In genomic region chr14:37241206-37241605, GRCh38 we compare ENCODE assay signal across 17 cellular contexts. TPM values are rescaled to one million over a fixed set of nuclear protein-coding genes. Genes with fewer than 3 reads are reported as not detected.
A peak's percentile ranks its signal among the peaks of the same experiment; 100 is the strongest.
DNase-seq lines count a peak whose midpoint lies in the region; ATAC-seq, FAIRE-seq and TF ChIP-seq lines count a peak whose summit lies in the region.
"Had no signal": no experiment of that assay in that cellular context is flagged by ENCODE, and none has a peak within 500 bp of the region (broad histone marks: within the 10 kb centered on the region; RNA-seq: fewer than 3 reads in every experiment).

No MANE protein-coding gene starts in this region.

- H3K27ac ChIP-seq in 22Rv1 (0 out of 2 replicates have a peak overlapping the region, but pooled peaks have one; percentile 24), esophagus squamous epithelium (peak overlapping the region; percentile 33 to 77 (median 54)), right atrium auricular region (no peak overlapping the region)
- H3K27ac ChIP-seq: BLaER1 treated with 17β-estradiol and CSF1 and Interleukin-3, amounts not matched to agents 10 nM and 100 nM had no signal

- H3K4me3 ChIP-seq in esophagus squamous epithelium: no peak overlapping the region
- H3K4me3 ChIP-seq in right atrium auricular region: no peak overlapping the region
- H3K4me3 ChIP-seq: BLaER1 treated with 17β-estradiol and CSF1 and Interleukin-3, amounts not matched to agents 10 nM and 100 nM had no signal

- CTCF ChIA-PET in WTC11 (lab: Charles Lee): interaction anchor here (2.6 kb wide), 1 partner anchor 11 kb away, joined by 17 read pairs; no protein-coding TSS in a partner anchor

- H3K9me3 Mint-ChIP-seq in WTC11: no peaks in the 10 kb centered on the region
- H3K9me3 Mint-ChIP-seq: CD4-positive, CD25-positive, alpha-beta regulatory T cell had no signal

- DNase-seq in HTR-8/SVneo (ENCODE audit: insufficient read length, low spot score) (no peak), WTC11 (ENCODE audit: low spot score) (no peak), esophagus squamous epithelium (lab: John Stamatoyannopoulos, UW) (no peak), right atrium auricular region (ENCODE audit: low spot score) (no peak), HPDE6-E6E7 (ENCODE audit: extremely low spot score) (no peak)
- no peak for DNase-seq in effector CD4-positive, alpha-beta T cell
- DNase-seq: ACHN; Calu3; CD4-positive, CD25-positive, alpha-beta regulatory T cell; DMS 273 treated with DMSO at 0.1 percent for 48 hours had no signal

- no peak overlapping the region for H3K27ac Mint-ChIP-seq in WTC11
- H3K27ac Mint-ChIP-seq: CD4-positive, CD25-positive, alpha-beta regulatory T cell had no signal

- H3K4me1 ChIP-seq in esophagus squamous epithelium (peaks cover 0 to 32% (median 4%) of the 10 kb centered on the region in 3 donors), right atrium auricular region (no peaks in the 10 kb centered on the region)
- H3K4me1 ChIP-seq: BLaER1 treated with 17β-estradiol and CSF1 and Interleukin-3, amounts not matched to agents 10 nM and 100 nM had no signal

- no peaks in the 10 kb centered on the region for H3K27me3 ChIP-seq in esophagus squamous epithelium
- no peaks in the 10 kb centered on the region for H3K27me3 ChIP-seq in right atrium auricular region
- H3K27me3 ChIP-seq: BLaER1 treated with 17β-estradiol and CSF1 and Interleukin-3, amounts not matched to agents 10 nM and 100 nM had no signal

- ATAC-seq in WTC11 (peak; percentile 44), GM18498 (IDR thresholded peaks at IDR 0.05; ENCODE audit: unreplicated experiment) (no peak)
- ATAC-seq: HepG2 had no signal

- no peaks in the 10 kb centered on the region for H3K36me3 Mint-ChIP-seq in WTC11
- H3K36me3 Mint-ChIP-seq: CD4-positive, CD25-positive, alpha-beta regulatory T cell had no signal

- H3K27me3 Mint-ChIP-seq in WTC11 (ENCODE audit: low read depth): no peaks in the 10 kb centered on the region
- H3K27me3 Mint-ChIP-seq: CD4-positive, CD25-positive, alpha-beta regulatory T cell had no signal

- POLR2A ChIA-PET in WTC11 (lab: Charles Lee): no interaction called here

- H3K9me3 ChIP-seq in esophagus squamous epithelium (no peaks in the 10 kb centered on the region), right atrium auricular region (no peaks in the 10 kb centered on the region)
- H3K9me3 ChIP-seq: BLaER1 treated with 17β-estradiol and CSF1 and Interleukin-3, amounts not matched to agents 10 nM and 100 nM had no signal

- H3K36me3 ChIP-seq in esophagus squamous epithelium: no peaks in the 10 kb centered on the region
- H3K36me3 ChIP-seq in right atrium auricular region: no peaks in the 10 kb centered on the region
- H3K36me3 ChIP-seq: BLaER1 treated with 17β-estradiol and CSF1 and Interleukin-3, amounts not matched to agents 10 nM and 100 nM had no signal

- H3K4me3 Mint-ChIP-seq in WTC11: no peak overlapping the region
- H3K4me3 Mint-ChIP-seq: CD4-positive, CD25-positive, alpha-beta regulatory T cell had no signal

- intact Hi-C loops in esophagus squamous epithelium (cut with DNase I): loop anchor here (10.0 kb wide), 1 partner anchor 634 kb away; no protein-coding TSS in a partner anchor

- FAIRE-seq in HTR-8/SVneo (lab: Jason Lieb, UNC): peak; percentile 57
- FAIRE-seq: GM12891, H54, HepG2 had no signal

- no peak for TF ChIP-seq CTCF in 22Rv1 (IDR thresholded peaks at IDR 0.05)
- TF ChIP-seq CTCF in WTC11 (IDR thresholded peaks at IDR 0.05): no peak
- no peak for TF ChIP-seq CTCF in esophagus squamous epithelium (IDR thresholded peaks at IDR 0.05)
- TF ChIP-seq CTCF in right atrium auricular region (IDR thresholded peaks at IDR 0.05): no peak

- peaks cover 10% of the 10 kb centered on the region for H3K4me1 Mint-ChIP-seq in WTC11
- H3K4me1 Mint-ChIP-seq: CD4-positive, CD25-positive, alpha-beta regulatory T cell had no signal

- WGBS in esophagus squamous epithelium, 2 donors: 38 to 69% methylated on average over 2 to 4 of the region's 4 CpGs

- no peak for TF ChIP-seq POLR2A in esophagus squamous epithelium (IDR thresholded peaks at IDR 0.05)

TF ChIP-seq in WTC11, 78 proteins besides CTCF, POLR2A, EP300 and RAD21 (continues in another document):
- TF ChIP-seq, protein P1, sequence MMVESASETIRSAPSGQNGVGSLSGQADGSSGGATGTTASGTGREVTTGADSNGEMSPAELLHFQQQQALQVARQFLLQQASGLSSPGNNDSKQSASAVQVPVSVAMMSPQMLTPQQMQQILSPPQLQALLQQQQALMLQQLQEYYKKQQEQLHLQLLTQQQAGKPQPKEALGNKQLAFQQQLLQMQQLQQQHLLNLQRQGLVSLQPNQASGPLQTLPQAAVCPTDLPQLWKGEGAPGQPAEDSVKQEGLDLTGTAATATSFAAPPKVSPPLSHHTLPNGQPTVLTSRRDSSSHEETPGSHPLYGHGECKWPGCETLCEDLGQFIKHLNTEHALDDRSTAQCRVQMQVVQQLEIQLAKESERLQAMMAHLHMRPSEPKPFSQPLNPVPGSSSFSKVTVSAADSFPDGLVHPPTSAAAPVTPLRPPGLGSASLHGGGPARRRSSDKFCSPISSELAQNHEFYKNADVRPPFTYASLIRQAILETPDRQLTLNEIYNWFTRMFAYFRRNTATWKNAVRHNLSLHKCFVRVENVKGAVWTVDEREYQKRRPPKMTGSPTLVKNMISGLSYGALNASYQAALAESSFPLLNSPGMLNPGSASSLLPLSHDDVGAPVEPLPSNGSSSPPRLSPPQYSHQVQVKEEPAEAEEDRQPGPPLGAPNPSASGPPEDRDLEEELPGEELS (CRISPR knock-in tag; IDR thresholded peaks at IDR 0.05): no peak
- TF ChIP-seq ZNF263 (CRISPR knock-in tag; IDR thresholded peaks at IDR 0.05; ENCODE audit: low read depth): no peak
- TF ChIP-seq, protein P2, sequence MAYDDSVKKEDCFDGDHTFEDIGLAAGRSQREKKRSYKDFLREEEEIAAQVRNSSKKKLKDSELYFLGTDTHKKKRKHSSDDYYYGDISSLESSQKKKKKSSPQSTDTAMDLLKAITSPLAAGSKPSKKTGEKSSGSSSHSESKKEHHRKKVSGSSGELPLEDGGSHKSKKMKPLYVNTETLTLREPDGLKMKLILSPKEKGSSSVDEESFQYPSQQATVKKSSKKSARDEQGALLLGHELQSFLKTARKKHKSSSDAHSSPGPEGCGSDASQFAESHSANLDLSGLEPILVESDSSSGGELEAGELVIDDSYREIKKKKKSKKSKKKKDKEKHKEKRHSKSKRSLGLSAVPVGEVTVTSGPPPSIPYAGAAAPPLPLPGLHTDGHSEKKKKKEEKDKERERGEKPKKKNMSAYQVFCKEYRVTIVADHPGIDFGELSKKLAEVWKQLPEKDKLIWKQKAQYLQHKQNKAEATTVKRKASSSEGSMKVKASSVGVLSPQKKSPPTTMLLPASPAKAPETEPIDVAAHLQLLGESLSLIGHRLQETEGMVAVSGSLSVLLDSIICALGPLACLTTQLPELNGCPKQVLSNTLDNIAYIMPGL (CRISPR knock-in tag; IDR thresholded peaks at IDR 0.05): no peak
- TF ChIP-seq TEAD4 (CRISPR knock-in tag; IDR thresholded peaks at IDR 0.05): no peak
- TF ChIP-seq, protein P3, sequence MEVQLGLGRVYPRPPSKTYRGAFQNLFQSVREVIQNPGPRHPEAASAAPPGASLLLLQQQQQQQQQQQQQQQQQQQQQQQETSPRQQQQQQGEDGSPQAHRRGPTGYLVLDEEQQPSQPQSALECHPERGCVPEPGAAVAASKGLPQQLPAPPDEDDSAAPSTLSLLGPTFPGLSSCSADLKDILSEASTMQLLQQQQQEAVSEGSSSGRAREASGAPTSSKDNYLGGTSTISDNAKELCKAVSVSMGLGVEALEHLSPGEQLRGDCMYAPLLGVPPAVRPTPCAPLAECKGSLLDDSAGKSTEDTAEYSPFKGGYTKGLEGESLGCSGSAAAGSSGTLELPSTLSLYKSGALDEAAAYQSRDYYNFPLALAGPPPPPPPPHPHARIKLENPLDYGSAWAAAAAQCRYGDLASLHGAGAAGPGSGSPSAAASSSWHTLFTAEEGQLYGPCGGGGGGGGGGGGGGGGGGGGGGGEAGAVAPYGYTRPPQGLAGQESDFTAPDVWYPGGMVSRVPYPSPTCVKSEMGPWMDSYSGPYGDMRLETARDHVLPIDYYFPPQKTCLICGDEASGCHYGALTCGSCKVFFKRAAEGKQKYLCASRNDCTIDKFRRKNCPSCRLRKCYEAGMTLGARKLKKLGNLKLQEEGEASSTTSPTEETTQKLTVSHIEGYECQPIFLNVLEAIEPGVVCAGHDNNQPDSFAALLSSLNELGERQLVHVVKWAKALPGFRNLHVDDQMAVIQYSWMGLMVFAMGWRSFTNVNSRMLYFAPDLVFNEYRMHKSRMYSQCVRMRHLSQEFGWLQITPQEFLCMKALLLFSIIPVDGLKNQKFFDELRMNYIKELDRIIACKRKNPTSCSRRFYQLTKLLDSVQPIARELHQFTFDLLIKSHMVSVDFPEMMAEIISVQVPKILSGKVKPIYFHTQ (CRISPR knock-in tag; IDR thresholded peaks at IDR 0.05): no peak

RNA-seq across cellular contexts. Expression of gene MIPOL1, which starts 43.5 kb away (rescaled TPM):
- total RNA-seq in WTC11 (2021) (12.0 to 13.1 TPM (median 12.3 TPM) in 3 replicates), esophagus squamous epithelium (10 to 100 TPM in 1 of 4 donors, 1 to 10 TPM in 3; 4.9 to 13.7 (median 7.1) TPM), right atrium auricular region (1 to 10 TPM; 4.9 to 6.2 TPM)
- total RNA-seq: A172; CD4-positive, CD25-positive, alpha-beta regulatory T cell had no signal

Comparison
In these comparisons a context has a peak if more than half of its experiments do, and no peak if none do; other contexts are left out.
1. H3K27ac ChIP-seq: peak in 22Rv1 (single experiment) and esophagus squamous epithelium (4 of 4); none in right atrium auricular region (0 of 2).